8 cellular contexts compared by ENCODE assay signal in genomic region chr13:36820222-36820621, GRCh38. TPM values are rescaled to one million over a fixed set of nuclear protein-coding genes. Genes with fewer than 3 reads are reported as not detected.
A peak's percentile ranks its signal among the peaks of the same experiment; 100 is the strongest.
DNase-seq lines count a peak whose midpoint lies in the region; ATAC-seq, FAIRE-seq and TF ChIP-seq lines count a peak whose summit lies in the region.

No MANE protein-coding gene starts in this region.

- H3K9ac ChIP-seq in Karpas-422 (ENCODE audit: low read length): peak overlapping the region; percentile 92

- H3K9me3 ChIP-seq in Karpas-422 (ENCODE audit: low read length) (no peaks in the 10 kb centered on the region), pancreas (no peaks in the 10 kb centered on the region)

- DNase-seq in GM13976 (ENCODE audit: low spot score) (peak; percentile 50), Karpas-422 (peak; percentile 48), coronary artery (ENCODE audit: low spot score) (no peak), pancreas (no peak), NCI-H1694 (lab: John Stamatoyannopoulos, UW) (no peak)
- DNase-seq in stimulated activated naive CD4-positive, alpha-beta T cell treated with Interleukin-2 at 50 U/mL for 16 hours (lab: John Stamatoyannopoulos, UW): no peak
- no peak for DNase-seq in activated CD8-positive, alpha-beta memory T cell treated with anti-CD3 and anti-CD28 coated beads, Interleukin-2, amount 50 U/mL, for 48 hours

- no peak for TF ChIP-seq CTCF in GM13976 (IDR thresholded peaks at IDR 0.05; ENCODE audit: borderline replicate concordance, control extremely low read depth, extremely low read depth, insufficient read depth, missing control alignments)
- TF ChIP-seq CTCF in coronary artery (IDR thresholded peaks at IDR 0.05): no peak
- TF ChIP-seq CTCF in pancreas (IDR thresholded peaks at IDR 0.05): no peak

- H3K9me2 ChIP-seq in Karpas-422 (replicated peaks; ENCODE audit: insufficient read depth, low read length): no peaks in the 10 kb centered on the region

- H3K27ac ChIP-seq in Karpas-422 (ENCODE audit: low read length) (peak overlapping the region; percentile 69; the same call in 1 of the 2 replicates), coronary artery (no peak overlapping the region), pancreas (no peak overlapping the region)

- H3K4me1 ChIP-seq in Karpas-422 (ENCODE audit: low read length): peaks cover 60% of the 10 kb centered on the region
- H3K4me1 ChIP-seq in pancreas: peaks cover 12 to 15% (median 12%) of the 10 kb centered on the region in 3 donors

- intact Hi-C loops in pancreas (cut with DNase I): no loop called here

- no peaks in the 10 kb centered on the region for H4K20me1 ChIP-seq in Karpas-422 (ENCODE audit: insufficient read depth, low read depth, low read length)

- peaks cover 10% of the 10 kb centered on the region; the same call in 1 of the 2 replicates for H3K36me3 ChIP-seq in Karpas-422 (ENCODE audit: insufficient read depth, low read length)
- H3K36me3 ChIP-seq in pancreas: no peaks in the 10 kb centered on the region

- peaks cover 60% of the 10 kb centered on the region for H3K79me2 ChIP-seq in Karpas-422 (ENCODE audit: low read length)

- 39 to 48% methylated on average over 4 of the region's 4 CpGs for WGBS in pancreas, 2 donors

- in situ Hi-C loops in GM13976 (cut with MboI; ENCODE audit: low sequenced_read_pairs, unreplicated experiment): no loop called here

- H2AFZ ChIP-seq in Karpas-422 (ENCODE audit: low read length): no peak overlapping the region

- peak overlapping the region; percentile 96 for H3K4me2 ChIP-seq in Karpas-422 (ENCODE audit: low read depth, low read length, poor library complexity, severe bottlenecking)

- FAIRE-seq in pancreas (lab: Jason Lieb, UNC): no peak

- ATAC-seq in GM21723 (IDR thresholded peaks at IDR 0.05; ENCODE audit: unreplicated experiment): peak; percentile 69
- no peak for ATAC-seq in pancreas

- H3K4me3 ChIP-seq in Karpas-422 (ENCODE audit: low read length): peak overlapping the region; percentile 85
- H3K4me3 ChIP-seq in coronary artery: peak overlapping the region; percentile 80
- H3K4me3 ChIP-seq in pancreas: peak overlapping the region in 3 of 4 donors; percentile 62 to 93 (median 84)

- H3K27me3 ChIP-seq in Karpas-422 (ENCODE audit: low read length) (no peaks in the 10 kb centered on the region), pancreas (no peaks in the 10 kb centered on the region)

RNA-seq across cellular contexts. Expression of gene RFXAP, which starts 1.2 kb away (rescaled TPM):
- total RNA-seq in Karpas-422 (2014; rRNA removed; shearing (Covaris generic); ENCODE audit: low replicate concordance): 6.3 and 16.0 TPM in 2 replicates
- 1 to 10 TPM; 2.0 to 3.1 (median 2.3) TPM for total RNA-seq in pancreas
- polyA plus RNA-seq in pancreas: 1 to 10 TPM; 1.8 to 4.1 TPM

Comparison
In these comparisons a context has a peak if more than half of its experiments do, and no peak if none do; other contexts are left out.
1. DNase-seq: peak in GM13976 (single experiment) and Karpas-422 (single experiment); none in coronary artery (single experiment), pancreas (0 of 6), stimulated activated naive CD4-positive, alpha-beta T cell treated with Interleukin-2 at 50 U/mL for 16 hours (single experiment), activated CD8-positive, alpha-beta memory T cell treated with anti-CD3 and anti-CD28 coated beads, Interleukin-2, amount 50 U/mL, for 48 hours (single experiment) and NCI-H1694 (single experiment).
2. Peak in every context shown above with its lines, with median percentiles within 50 percentile points of each other: H3K4me3 ChIP-seq.